In the genomic region with DNA sequence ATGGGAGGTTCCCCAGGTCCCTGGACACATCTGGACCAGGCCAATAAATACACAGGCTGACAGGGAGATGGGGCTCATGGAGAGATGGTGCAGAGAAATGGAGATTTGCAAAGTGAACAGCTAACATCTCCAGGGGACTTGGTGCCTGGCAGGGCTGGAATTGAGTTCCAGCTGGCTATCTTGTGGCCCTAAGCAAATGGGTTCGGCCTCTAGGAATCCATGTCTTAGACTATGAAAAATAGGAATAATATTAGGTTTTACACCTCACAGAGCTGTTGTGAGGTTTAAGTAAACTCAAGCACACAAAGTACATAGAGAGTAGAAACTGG, we compare ENCODE assay signal across 21 cellular contexts.
"Had no signal": no experiment of that assay in that cellular context is flagged by ENCODE, and none has a peak within 500 bp of the region (broad histone marks: within the 10 kb centered on the region; RNA-seq: fewer than 3 reads in every experiment).

No MANE protein-coding gene starts in this region.

- ATAC-seq: activated CD4-positive, CD25-positive, alpha-beta regulatory T cell treated with anti-CD3 and anti-CD28 coated beads, Interleukin-2, amount 50 U/mL, for 24 hours; activated T-cell treated with anti-CD3 and anti-CD28 coated beads, Interleukin-2, amount 50 U/mL, for 4 hours; foreskin keratinocyte; left lobe of liver had no signal

- FAIRE-seq: kidney had no signal

- H3K4me3 Mint-ChIP-seq: activated CD4-positive, alpha-beta T cell treated with anti-CD3 and anti-CD28 coated beads, Interleukin-2, amount 10 ng/mL, durations not matched to agents 7 days and 5 days; activated naive CD4-positive, alpha-beta T cell treated with anti-CD3 and anti-CD28 coated beads, Interleukin-2, amount 10 ng/mL, durations not matched to agents 7 days and 5 days; activated T-cell treated with anti-CD3 and anti-CD28 coated beads, Interleukin-2, amount 50 U/mL, for 4 hours; dendritic cell treated with granulocyte-macrophage colony-stimulating factor and Interleukin-4, amounts not matched to agents 40 ng/mL and 50 ng/mL, for 4 days; T-helper 1 cell treated with Interleukin-12 subunit alpha and Interleukin-12 subunit beta and Interleukin-4 antibody, amounts not matched to agents 30 μg/mL and 1 μg/mL, for 36 hours had no signal

- H3K36me3 Mint-ChIP-seq: activated naive CD4-positive, alpha-beta T cell treated with anti-CD3 and anti-CD28 coated beads, Interleukin-2, amount 10 ng/mL, durations not matched to agents 7 days and 5 days; naive B cell had no signal

- DNase-seq: activated CD4-positive, alpha-beta T cell treated with anti-CD3 and anti-CD28 coated beads, Interleukin-2, amount 10 ng/mL, durations not matched to agents 7 days and 5 days; activated CD8-positive, alpha-beta memory T cell treated with anti-CD3 and anti-CD28 coated beads, Interleukin-2, amount 50 U/mL, for 4 hours; activated effector memory CD4-positive, alpha-beta T cell treated with Interleukin-2 at 50 U/mL for 16 hours; activated naive CD4-positive, alpha-beta T cell treated with anti-CD3 and anti-CD28 coated beads, Interleukin-2, amount 10 ng/mL, durations not matched to agents 7 days and 5 days; activated T-cell treated with anti-CD3 and anti-CD28 coated beads, Interleukin-2, amount 50 U/mL, for 4 hours; effector memory CD4-positive, alpha-beta T cell; foreskin keratinocyte; kidney; mammary epithelial cell; mucosa of descending colon; naive B cell; spleen; stimulated activated CD4-positive, alpha-beta T cell treated with anti-CD3 and anti-CD28 coated beads, Interleukin-4, amount 100 ng/mL, for 4 hours; stimulated activated naive CD4-positive, alpha-beta T cell; trophoblast cell had no signal

- H3K4me1 Mint-ChIP-seq: naive B cell had no signal

- H3K36me3 ChIP-seq: neutrophil, sigmoid colon, spleen had no signal

- H3K27me3 ChIP-seq: foreskin keratinocyte, neutrophil, sigmoid colon, spleen had no signal

- H3K27ac Mint-ChIP-seq: activated CD4-positive, alpha-beta T cell treated with anti-CD3 and anti-CD28 coated beads, Interleukin-2, amount 10 ng/mL, durations not matched to agents 7 days and 5 days; activated naive CD4-positive, alpha-beta T cell treated with anti-CD3 and anti-CD28 coated beads, Interleukin-2, amount 10 ng/mL, durations not matched to agents 7 days and 5 days; dendritic cell treated with granulocyte-macrophage colony-stimulating factor and Interleukin-4, amounts not matched to agents 40 ng/mL and 50 ng/mL, for 4 days; T-helper 1 cell treated with Interleukin-12 subunit alpha and Interleukin-12 subunit beta and Interleukin-4 antibody, amounts not matched to agents 30 μg/mL and 1 μg/mL, for 36 hours had no signal

- H3K27me3 Mint-ChIP-seq: activated CD4-positive, alpha-beta T cell treated with anti-CD3 and anti-CD28 coated beads, Interleukin-2, amount 10 ng/mL, durations not matched to agents 7 days and 5 days; activated naive CD4-positive, alpha-beta T cell treated with anti-CD3 and anti-CD28 coated beads, Interleukin-2, amount 10 ng/mL, durations not matched to agents 7 days and 5 days; naive B cell had no signal

- H3K4me3 ChIP-seq: mucosa of descending colon, sigmoid colon, spleen had no signal

- H3K27ac ChIP-seq: foreskin keratinocyte, neutrophil, sigmoid colon had no signal

- H3K9me3 ChIP-seq: mucosa of descending colon, neutrophil, sigmoid colon, spleen had no signal

- H3K9me3 Mint-ChIP-seq: activated CD4-positive, alpha-beta T cell treated with anti-CD3 and anti-CD28 coated beads, Interleukin-2, amount 10 ng/mL, durations not matched to agents 7 days and 5 days; activated naive CD4-positive, alpha-beta T cell treated with anti-CD3 and anti-CD28 coated beads, Interleukin-2, amount 10 ng/mL, durations not matched to agents 7 days and 5 days; activated T-cell treated with anti-CD3 and anti-CD28 coated beads, Interleukin-2, amount 50 U/mL, for 4 hours; dendritic cell treated with granulocyte-macrophage colony-stimulating factor and Interleukin-4, amounts not matched to agents 40 ng/mL and 50 ng/mL, for 4 days; T-helper 1 cell treated with Interleukin-12 subunit alpha and Interleukin-12 subunit beta and Interleukin-4 antibody, amounts not matched to agents 30 μg/mL and 1 μg/mL, for 36 hours had no signal
